In genomic region chr12:109870648-109871047, GRCh38 we compare ENCODE assay signal across 13 cellular contexts. TPM values are rescaled to one million over a fixed set of nuclear protein-coding genes. Genes with fewer than 3 reads are reported as not detected.
A peak's percentile ranks its signal among the peaks of the same experiment; 100 is the strongest.
DNase-seq lines count a peak whose midpoint lies in the region; TF ChIP-seq lines count a peak whose summit lies in the region.
"Had no signal": no experiment of that assay in that cellular context is flagged by ENCODE, and none has a peak within 500 bp of the region (broad histone marks: within the 10 kb centered on the region; RNA-seq: fewer than 3 reads in every experiment).

No MANE protein-coding gene starts in this region.

- peak overlapping the region; percentile 35 for H3K27ac ChIP-seq in layer of hippocampus (ENCODE audit: low read depth, low read length)

- no peak for TF ChIP-seq CTCF in astrocyte of the spinal cord (IDR thresholded peaks at IDR 0.05; ENCODE audit: low read depth, low read length)

- no peak overlapping the region for H3K4me3 ChIP-seq in astrocyte of the spinal cord (ENCODE audit: low read depth, low read length)
- H3K4me3 ChIP-seq: colonic mucosa had no signal

- in situ Hi-C loops in astrocyte of the spinal cord (cut with HindIII; ENCODE audit: low sequenced_read_pairs) = no loop called here

- intact Hi-C loops in posterior vena cava (cut with DNase I) = loop anchor here in 1 of 2 donors (10.0 kb wide), 1 partner anchor 66 kb away; no protein-coding TSS in a partner anchor

- no peaks in the 10 kb centered on the region for H3K27me3 ChIP-seq in layer of hippocampus (ENCODE audit: control insufficient read depth, insufficient read depth, low read length)
- H3K27me3 ChIP-seq: colonic mucosa had no signal

- DNase-seq in CD1c-positive myeloid dendritic cell (ENCODE audit: extremely low spot score) (peak; percentile 47), HS-5 (ENCODE audit: low read depth) (peak; percentile 25), astrocyte of the spinal cord (ENCODE audit: low read depth, low spot score) (peak; percentile 41), occipital lobe (lab: John Stamatoyannopoulos, UW) (no peak), posterior vena cava (ENCODE audit: low spot score) (no peak), HuH-7 (ENCODE audit: low spot score) (no peak), NCI-H446 (lab: John Stamatoyannopoulos, UW) (no peak)
- DNase-seq: activated CD4-positive, alpha-beta T cell treated with anti-CD3 and anti-CD28 coated beads for 48 hours; activated gamma-delta T cell; colonic mucosa; NCI-H1694; NK-92 treated with Interleukin-12 subunit alpha and Interleukin-12 subunit beta, amount 100 ng/mL, for 24 hours had no signal

RNA-seq across cellular contexts. Expression of gene GLTP, which starts 9.7 kb away (rescaled TPM):
- total RNA-seq in occipital lobe = 15.6 TPM
- 10 to 100 TPM; 34.9 to 36.4 TPM for total RNA-seq in posterior vena cava

RNA-seq across cellular contexts. Expression of gene TCHP, which starts 29.4 kb away (rescaled TPM):
- total RNA-seq in occipital lobe (6.2 TPM), posterior vena cava (10 to 100 TPM in 1 of 2 donors, 1 to 10 TPM in 1; 9.3 to 13.8 TPM)

RNA-seq across cellular contexts. Expression of gene TRPV4, which starts 37.5 kb away (rescaled TPM):
- total RNA-seq in occipital lobe (not detected), posterior vena cava (1 to 10 TPM; 1.1 to 2.0 TPM)

Comparison
In these comparisons a context has a peak if more than half of its experiments do, and no peak if none do; other contexts are left out.
1. DNase-seq: peak in CD1c-positive myeloid dendritic cell (single experiment), HS-5 (single experiment) and astrocyte of the spinal cord (single experiment); none in occipital lobe (single experiment), posterior vena cava (single experiment), HuH-7 (single experiment) and NCI-H446 (0 of 2).